1 cellular context compared by ENCODE assay signal in genomic region chr20:35735828-35736470, GRCh38.
TF ChIP-seq lines count a peak whose summit lies in the region.

No MANE protein-coding gene starts in this region.

TF ChIP-seq in H1, 55 proteins besides CTCF, POLR2A, EP300 and RAD21:
- peak; percentile 38 for TF ChIP-seq POLR2AphosphoS5 (IDR thresholded peaks at IDR 0.05; ENCODE audit: low read depth, low read length)
- TF ChIP-seq CHD1 (IDR thresholded peaks at IDR 0.05; ENCODE audit: low read depth, low read length): no peak
